ENCODE assay signal across 8 cellular contexts in the genomic region with DNA sequence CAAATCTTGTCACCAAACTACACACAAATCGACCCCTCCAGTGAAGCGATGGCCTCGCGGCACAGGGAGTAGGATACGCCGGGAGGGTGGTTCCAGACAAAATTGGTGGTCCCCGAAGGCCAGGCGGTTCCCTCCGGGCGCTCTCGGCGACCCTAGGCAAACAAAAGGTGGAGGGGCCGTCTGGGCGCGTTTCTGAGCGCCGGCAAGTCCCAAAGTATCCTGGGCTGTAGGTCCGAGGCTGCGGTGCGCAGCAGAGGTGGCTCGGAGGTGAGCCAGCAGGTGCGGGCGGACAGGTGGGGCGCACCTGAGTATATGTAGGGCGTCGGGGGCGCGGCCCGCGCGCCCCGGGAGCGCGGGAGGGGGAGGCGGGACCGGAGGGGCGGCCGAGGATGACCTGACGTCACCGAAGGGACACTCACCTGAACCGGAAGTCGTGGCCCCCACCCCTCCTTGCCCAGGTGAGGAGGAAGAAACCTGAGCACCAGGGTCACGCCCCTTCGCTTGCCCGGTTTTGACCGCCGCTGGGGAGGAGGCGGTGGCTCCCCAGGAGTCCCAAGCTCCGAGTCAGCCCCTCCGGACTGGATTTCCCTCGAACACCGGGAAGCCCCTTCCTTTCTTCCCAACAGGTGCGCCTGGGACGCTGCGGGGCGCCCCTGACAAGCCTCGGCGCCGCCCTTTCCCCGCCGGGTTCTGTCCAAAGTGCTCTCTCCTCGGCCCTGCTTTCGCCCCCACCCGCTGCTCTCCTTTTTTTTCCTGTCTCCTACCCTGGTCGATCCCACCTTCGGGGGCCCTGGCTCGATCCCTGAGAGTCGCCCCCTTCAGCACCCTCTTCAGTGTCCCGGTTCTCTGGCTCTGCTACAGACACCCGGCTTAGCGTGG. TPM values are rescaled to one million over a fixed set of nuclear protein-coding genes. Genes with fewer than 3 reads are reported as not detected.
DNase-seq lines count a peak whose midpoint lies in the region; ATAC-seq lines count a peak whose summit lies in the region.

A gene with protein sequence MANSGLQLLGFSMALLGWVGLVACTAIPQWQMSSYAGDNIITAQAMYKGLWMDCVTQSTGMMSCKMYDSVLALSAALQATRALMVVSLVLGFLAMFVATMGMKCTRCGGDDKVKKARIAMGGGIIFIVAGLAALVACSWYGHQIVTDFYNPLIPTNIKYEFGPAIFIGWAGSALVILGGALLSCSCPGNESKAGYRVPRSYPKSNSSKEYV (minus strand): TSS at position 287 of the 879 bp plus-strand sequence. CDS start 435 bp downstream, outside the sequence.

- DNase-seq in activated naive CD4-positive, alpha-beta T cell treated with Interleukin-2 at 50 U/mL for 16 hours, result no peak
- no peak for DNase-seq in activated T-cell treated with anti-CD3 and anti-CD28 coated beads, Interleukin-2, amount 50 U/mL, for 4 hours
- DNase-seq in iPS-NIHi11 (ENCODE audit: low spot score) (peak; percentile 90), globus pallidus (ENCODE audit: low spot score) (no peak), retina (no peak), HuH-7.5 (ENCODE audit: low spot score) (no peak)

- H3K4me3 Mint-ChIP-seq in activated naive CD4-positive, alpha-beta T cell treated with anti-CD3 and anti-CD28 coated beads, Interleukin-2, amount 50 U/mL, for 24 hours, result peak within 1 kb of the TSS; percentile 82
- peak within 1 kb of the TSS; percentile 59 for H3K4me3 Mint-ChIP-seq in activated T-cell treated with anti-CD3 and anti-CD28 coated beads, Interleukin-2, amount 50 U/mL, for 4 hours
- H3K4me3 Mint-ChIP-seq in stimulated activated memory B cell treated with anti-CD40 and anti-IgM and Interleukin-4, amounts not matched to agents 10 μg/mL and 1 μg/mL and 100 μg/mL, for 72 hours, result peak within 1 kb of the TSS; percentile 72

- H3K36me3 Mint-ChIP-seq in activated naive CD4-positive, alpha-beta T cell treated with anti-CD3 and anti-CD28 coated beads, Interleukin-2, amount 50 U/mL, for 24 hours, result peaks cover 4% of the 10 kb centered on the region
- H3K36me3 Mint-ChIP-seq in activated T-cell treated with anti-CD3 and anti-CD28 coated beads, Interleukin-2, amount 50 U/mL, for 4 hours (ENCODE audit: insufficient read depth), result no peaks in the 10 kb centered on the region
- peaks cover under 1% of the 10 kb centered on the region for H3K36me3 Mint-ChIP-seq in stimulated activated memory B cell treated with anti-CD40 and anti-IgM and Interleukin-4, amounts not matched to agents 10 μg/mL and 1 μg/mL and 100 μg/mL, for 72 hours

- H3K9me3 Mint-ChIP-seq in activated naive CD4-positive, alpha-beta T cell treated with anti-CD3 and anti-CD28 coated beads, Interleukin-2, amount 50 U/mL, for 24 hours, result no peaks in the 10 kb centered on the region
- H3K9me3 Mint-ChIP-seq in activated T-cell treated with anti-CD3 and anti-CD28 coated beads, Interleukin-2, amount 50 U/mL, for 4 hours, result no peaks in the 10 kb centered on the region
- H3K9me3 Mint-ChIP-seq in stimulated activated memory B cell treated with anti-CD40 and anti-IgM and Interleukin-4, amounts not matched to agents 10 μg/mL and 1 μg/mL and 100 μg/mL, for 72 hours, result no peaks in the 10 kb centered on the region

- H3K27ac Mint-ChIP-seq in activated naive CD4-positive, alpha-beta T cell treated with anti-CD3 and anti-CD28 coated beads, Interleukin-2, amount 50 U/mL, for 24 hours, result peak within 1 kb of the TSS; percentile 59
- H3K27ac Mint-ChIP-seq in stimulated activated memory B cell treated with anti-CD40 and anti-IgM and Interleukin-4, amounts not matched to agents 10 μg/mL and 1 μg/mL and 100 μg/mL, for 72 hours, result peak within 1 kb of the TSS; percentile 63

- no peak for ATAC-seq in activated T-cell treated with anti-CD3 and anti-CD28 coated beads, Interleukin-2, amount 50 U/mL, for 4 hours
- ATAC-seq in stimulated activated memory B cell treated with anti-CD40 and anti-IgM and Interleukin-4, amounts not matched to agents 10 μg/mL and 1 μg/mL and 100 μg/mL, for 72 hours, result no peak

- peaks cover 24% of the 10 kb centered on the region for H3K4me1 Mint-ChIP-seq in activated naive CD4-positive, alpha-beta T cell treated with anti-CD3 and anti-CD28 coated beads, Interleukin-2, amount 50 U/mL, for 24 hours
- H3K4me1 Mint-ChIP-seq in activated T-cell treated with anti-CD3 and anti-CD28 coated beads, Interleukin-2, amount 50 U/mL, for 4 hours (ENCODE audit: low read depth), result peaks cover 26% of the 10 kb centered on the region
- H3K4me1 Mint-ChIP-seq in stimulated activated memory B cell treated with anti-CD40 and anti-IgM and Interleukin-4, amounts not matched to agents 10 μg/mL and 1 μg/mL and 100 μg/mL, for 72 hours, result peaks cover 26% of the 10 kb centered on the region

- peaks cover 2% of the 10 kb centered on the region for H3K27me3 Mint-ChIP-seq in activated naive CD4-positive, alpha-beta T cell treated with anti-CD3 and anti-CD28 coated beads, Interleukin-2, amount 50 U/mL, for 24 hours
- peaks cover 25% of the 10 kb centered on the region for H3K27me3 Mint-ChIP-seq in activated T-cell treated with anti-CD3 and anti-CD28 coated beads, Interleukin-2, amount 50 U/mL, for 4 hours (ENCODE audit: low read depth)
- peaks cover 37% of the 10 kb centered on the region for H3K27me3 Mint-ChIP-seq in stimulated activated memory B cell treated with anti-CD40 and anti-IgM and Interleukin-4, amounts not matched to agents 10 μg/mL and 1 μg/mL and 100 μg/mL, for 72 hours

RNA-seq across cellular contexts. Expression of the gene that starts here (rescaled TPM):
- total RNA-seq in activated T-cell treated with anti-CD3 and anti-CD28 coated beads, Interleukin-2, amount 50 U/mL, for 4 hours, result 1 to 10 TPM in 2 of 3 donors, under 1 TPM in 1; 0.65 to 1.8 (median 1.7) TPM
